Comparison of ENCODE assay signal across 24 cellular contexts in genomic region chrX:111409326-111409725, GRCh38. TPM values are rescaled to one million over a fixed set of nuclear protein-coding genes. Genes with fewer than 3 reads are reported as not detected.
"Had no signal": no experiment of that assay in that cellular context is flagged by ENCODE, and none has a peak within 500 bp of the region (broad histone marks: within the 10 kb centered on the region; RNA-seq: fewer than 3 reads in every experiment).

No MANE protein-coding gene starts in this region.

- H3K27ac ChIP-seq: coronary artery, heart left ventricle, neutrophil, right atrium auricular region, sigmoid colon, stomach, thoracic aorta, transverse colon had no signal

- H3K4me1 ChIP-seq: heart left ventricle, right atrium auricular region, sigmoid colon, stomach, transverse colon had no signal

- H3K4me3 ChIP-seq: coronary artery, heart left ventricle, mucosa of descending colon, right atrium auricular region, sigmoid colon, stomach, thoracic aorta, transverse colon had no signal

- H3K4me3 Mint-ChIP-seq: naive thymus-derived CD8-positive, alpha-beta T cell had no signal

- H3K27ac Mint-ChIP-seq: naive thymus-derived CD8-positive, alpha-beta T cell had no signal

- DNase-seq: effector CD8-positive, alpha-beta T cell; foreskin melanocyte; heart left ventricle; hippocampal formation; mucosa of descending colon; naive thymus-derived CD8-positive, alpha-beta T cell; sigmoid colon; small intestine; stimulated activated CD4-positive, alpha-beta T cell treated with anti-CD3 and anti-CD28 coated beads, Interleukin-12 subunit alpha, Interleukin-12 subunit beta, amount 100 ng/mL, for 4 hours; stimulated activated naive CD4-positive, alpha-beta T cell; stomach; substantia nigra; transverse colon had no signal

- H3K4me1 Mint-ChIP-seq: naive thymus-derived CD8-positive, alpha-beta T cell had no signal

- H3K27me3 ChIP-seq: neutrophil, right atrium auricular region, transverse colon had no signal

- H3K9me3 ChIP-seq: heart left ventricle, mucosa of descending colon, neutrophil, right atrium auricular region, sigmoid colon, stomach, thoracic aorta, transverse colon had no signal

- H3K36me3 ChIP-seq: heart left ventricle, neutrophil, right atrium auricular region, sigmoid colon, stomach, thoracic aorta, transverse colon had no signal

- H3K36me3 Mint-ChIP-seq: naive thymus-derived CD8-positive, alpha-beta T cell had no signal

RNA-seq across cellular contexts. Expression of gene DCX, which starts 2.7 kb away (rescaled TPM):
- total RNA-seq: chondrocyte; dermis microvascular lymphatic vessel endothelial cell; kidney epithelial cell; liver; lung microvascular endothelial cell; naive thymus-derived CD8-positive, alpha-beta T cell; osteoblast; pulmonary artery endothelial cell; right atrium auricular region; thoracic aorta; transverse colon had no signal
